In the genomic region with DNA sequence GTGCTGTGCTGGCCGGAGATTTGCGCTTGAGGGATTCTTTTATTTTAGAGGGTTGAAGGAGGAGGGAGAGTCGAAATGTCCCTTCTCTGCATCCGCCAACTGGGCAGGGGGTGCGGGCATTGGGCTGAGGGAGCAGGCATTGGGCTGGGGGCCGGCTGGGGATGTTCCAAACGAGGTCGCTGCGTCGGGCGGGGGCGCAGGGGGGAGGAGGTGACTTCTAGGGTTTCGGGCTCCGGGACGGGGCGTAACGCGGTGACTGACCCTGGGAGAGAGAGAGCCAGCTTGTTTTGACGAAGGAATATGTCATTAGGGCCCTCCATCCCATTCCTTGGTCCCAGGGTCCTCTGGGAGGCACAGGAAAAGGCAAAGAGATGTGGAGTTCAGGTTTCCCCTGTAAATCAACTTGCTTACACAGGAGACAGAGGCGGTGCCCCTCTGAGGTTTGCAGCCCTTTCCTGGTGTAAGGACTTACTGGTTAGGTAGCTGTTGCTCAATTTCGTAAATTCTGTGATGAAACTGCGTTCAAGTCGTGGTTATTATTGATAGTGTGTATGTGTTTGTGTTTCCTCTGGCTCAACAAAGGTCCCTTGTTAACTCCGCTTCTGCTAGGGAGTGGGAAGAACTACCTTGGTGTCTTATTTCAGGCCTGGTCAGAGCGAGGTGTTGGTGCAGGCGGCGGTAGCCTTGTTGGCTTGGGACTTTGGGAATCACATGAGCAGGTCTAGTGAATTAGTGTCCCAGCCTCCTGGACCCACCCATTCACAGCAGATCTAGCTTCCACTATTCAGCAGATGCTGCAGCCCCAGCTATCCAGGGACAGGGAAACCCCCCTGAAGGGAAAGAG, we compare ENCODE assay signal across 8 cellular contexts. TPM values are rescaled to one million over a fixed set of nuclear protein-coding genes. Genes with fewer than 3 reads are reported as not detected.
A peak's percentile ranks its signal among the peaks of the same experiment; 100 is the strongest.
DNase-seq lines count a peak whose midpoint lies in the region; ATAC-seq, FAIRE-seq and TF ChIP-seq lines count a peak whose summit lies in the region.

No MANE protein-coding gene starts in this region.

- H3K4me3 Mint-ChIP-seq in astrocyte (ENCODE audit: unreplicated experiment) = peak overlapping the region; percentile 95

- ATAC-seq in HG03095 (IDR thresholded peaks at IDR 0.05; ENCODE audit: unreplicated experiment) = no peak

- no peak overlapping the region for H3K27ac ChIP-seq in astrocyte (ENCODE audit: low read depth, low read length)
- H3K27ac ChIP-seq in iPS-20b (ENCODE audit: low read length) = no peak overlapping the region
- peak overlapping the region; percentile 40 to 93 (median 86) for H3K27ac ChIP-seq in skin epidermis

- H2AFZ ChIP-seq in astrocyte (ENCODE audit: low read depth, low read length) = peak overlapping the region; percentile 73

- peak overlapping the region; percentile 95 for H3K4me2 ChIP-seq in astrocyte (ENCODE audit: low read length)

- H4K20me1 ChIP-seq in astrocyte (ENCODE audit: insufficient read depth, low read length) = no peaks in the 10 kb centered on the region

- no peak for FAIRE-seq in astrocyte (lab: Jason Lieb, UNC)
- FAIRE-seq in frontal cortex (lab: Jason Lieb, UNC) = no peak

- no peaks in the 10 kb centered on the region for H3K9me3 ChIP-seq in astrocyte (ENCODE audit: insufficient read depth, low read depth, low read length)
- no peaks in the 10 kb centered on the region for H3K9me3 ChIP-seq in iPS-20b (ENCODE audit: insufficient read depth, low read depth, low read length)

- peaks cover 10% of the 10 kb centered on the region for H3K27me3 Mint-ChIP-seq in astrocyte (ENCODE audit: low read depth, unreplicated experiment)

- no peak for TF ChIP-seq CTCF in astrocyte (IDR thresholded peaks at IDR 0.05; ENCODE audit: insufficient read depth, low read depth, low read length)

- H3K4me1 Mint-ChIP-seq in astrocyte (ENCODE audit: low read depth, unreplicated experiment) = peaks cover 6% of the 10 kb centered on the region

- H3K4me3 ChIP-seq in GM08714 (ENCODE audit: low read length) (peak overlapping the region; percentile 43; the same call in 1 of the 2 replicates), astrocyte (ENCODE audit: insufficient read depth, low read depth, low read length) (peak overlapping the region; percentile 64), iPS-20b (ENCODE audit: low read length) (peak overlapping the region; percentile 81), skin epidermis (peak overlapping the region; percentile 36 to 58 (median 46))

- H3K36me3 ChIP-seq in astrocyte (ENCODE audit: insufficient read depth, low read length) (no peaks in the 10 kb centered on the region), iPS-20b (ENCODE audit: insufficient read depth, low read depth, low read length) (no peaks in the 10 kb centered on the region)

- H3K9ac ChIP-seq in astrocyte (ENCODE audit: low read length) (peak overlapping the region; percentile 67), iPS-20b (ENCODE audit: low read depth, low read length) (peak overlapping the region; percentile 59)

- H3K9me3 Mint-ChIP-seq in astrocyte (ENCODE audit: unreplicated experiment) = no peaks in the 10 kb centered on the region

- no peaks in the 10 kb centered on the region for H3K79me2 ChIP-seq in astrocyte (ENCODE audit: insufficient read depth, low read length)

- H3K27ac Mint-ChIP-seq in astrocyte (ENCODE audit: unreplicated experiment) = peak overlapping the region; percentile 72

- peaks cover 2% of the 10 kb centered on the region for H3K36me3 Mint-ChIP-seq in astrocyte (ENCODE audit: low read depth, unreplicated experiment)

- DNase-seq in NCI-H69 (lab: John Stamatoyannopoulos, UW) (peak; percentile 3), astrocyte (ENCODE audit: low read depth) (no peak), frontal cortex (ENCODE audit: low spot score in 2 of 2) (no peak), hypothalamus (lab: John Stamatoyannopoulos, UW) (no peak)

- H3K27me3 ChIP-seq in astrocyte (ENCODE audit: insufficient read depth, low read length) = peaks cover 13% of the 10 kb centered on the region
- peaks cover 35% of the 10 kb centered on the region for H3K27me3 ChIP-seq in iPS-20b (ENCODE audit: insufficient read depth, low read length)

- peaks cover 4% of the 10 kb centered on the region for H3K4me1 ChIP-seq in astrocyte (ENCODE audit: insufficient read depth, low read length)
- H3K4me1 ChIP-seq in iPS-20b (ENCODE audit: insufficient read depth, low read length) = peaks cover 7% of the 10 kb centered on the region; the same call in 1 of the 2 replicates

RNA-seq across cellular contexts. Expression of a gene that starts 0.7 kb away (rescaled TPM):
- 2.4 and 4.1 TPM in 2 replicates for total RNA-seq in astrocyte
- total RNA-seq in frontal cortex = 2.0 TPM

Comparison
In these comparisons a context has a peak if more than half of its experiments do, and no peak if none do; other contexts are left out.
1. H3K27ac ChIP-seq: peak in skin epidermis (21 of 21); none in astrocyte (single experiment) and iPS-20b (single experiment).
2. Peak in every context shown above with its lines, with median percentiles within 50 percentile points of each other: H3K4me3 ChIP-seq.